In the genomic region with DNA sequence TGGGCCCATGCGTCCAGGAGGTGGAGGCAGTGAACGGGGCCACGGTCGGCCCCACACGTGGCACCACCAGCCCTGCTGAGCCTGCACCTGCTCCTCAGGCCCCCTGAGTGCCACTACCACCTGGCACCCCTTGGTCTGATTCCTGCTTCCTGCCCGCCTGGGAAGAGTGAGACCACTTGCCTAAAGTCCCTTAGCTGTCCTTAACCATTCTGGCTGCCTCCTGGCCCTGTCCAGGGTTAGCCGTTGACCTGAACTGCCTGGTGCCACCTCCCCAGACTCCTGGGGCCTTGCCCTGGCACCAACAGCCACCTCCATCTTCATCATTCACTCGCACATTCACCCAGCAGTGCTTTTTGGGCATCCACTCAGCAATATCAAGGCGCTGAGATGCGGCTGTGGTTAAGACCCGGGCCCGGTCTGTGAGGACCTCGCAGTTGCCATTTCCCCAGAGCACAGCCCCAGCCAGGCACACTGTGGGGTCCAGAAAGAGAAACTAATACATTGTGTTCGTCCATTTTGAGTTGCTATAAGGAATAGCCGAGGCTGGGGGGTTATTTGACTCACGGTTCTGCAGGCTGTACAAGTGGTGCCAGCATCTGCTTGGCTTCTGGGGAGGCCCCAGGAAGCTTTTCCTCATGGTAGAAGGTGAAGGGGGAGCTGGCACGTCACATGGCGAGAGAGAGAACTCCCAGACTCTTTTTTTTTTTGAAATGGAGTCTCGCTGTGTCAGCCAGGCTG, we compare ENCODE assay signal across 9 cellular contexts.
DNase-seq lines count a peak whose midpoint lies in the region; ATAC-seq and TF ChIP-seq lines count a peak whose summit lies in the region.
"Had no signal": no experiment of that assay in that cellular context is flagged by ENCODE, and none has a peak within 500 bp of the region (broad histone marks: within the 10 kb centered on the region; RNA-seq: fewer than 3 reads in every experiment).

No MANE protein-coding gene starts in this region.

- CTCF ChIA-PET in Panc1 (lab: Charles Lee) = no interaction called here

- H4K20me1 ChIP-seq in DOHH2 (ENCODE audit: control insufficient read depth, insufficient read depth, low read depth, low read length) = no peaks in the 10 kb centered on the region; the same call in 1 of the 2 replicates

- no peak for ATAC-seq in Panc1
- ATAC-seq in GM18861 (IDR thresholded peaks at IDR 0.05; ENCODE audit: unreplicated experiment) = no peak
- no peak for ATAC-seq in HG03439 (IDR thresholded peaks at IDR 0.05; ENCODE audit: unreplicated experiment)

- H3K27me3 ChIP-seq in DOHH2 (ENCODE audit: control insufficient read depth, low read length) = no peaks in the 10 kb centered on the region
- H3K27me3 ChIP-seq in Panc1 (ENCODE audit: control insufficient read depth, insufficient read depth, low read length) = no peaks in the 10 kb centered on the region
- no peaks in the 10 kb centered on the region for H3K27me3 ChIP-seq in colonic mucosa
- H3K27me3 ChIP-seq in adrenal gland = no peaks in the 10 kb centered on the region
- H3K27me3 ChIP-seq: thyroid gland had no signal

- H3F3A ChIP-seq in DOHH2 (ENCODE audit: control insufficient read depth, insufficient read depth) = peaks cover 75% of the 10 kb centered on the region

- H3K4me2 ChIP-seq in DOHH2 (ENCODE audit: low read length) = peak overlapping the region; percentile 97

- 87 to 96% (median 90%) methylated on average over 14 to 19 of the region's 19 CpGs for WGBS in adrenal gland, 4 donors

- intact Hi-C loops in Panc1 (cut with micrococcal nuclease; ENCODE audit: unreplicated experiment) = no loop called here
- intact Hi-C loops in colonic mucosa (cut with DNase I) = no loop called here
- intact Hi-C loops in adrenal gland (cut with DNase I) = no loop called here

- peak overlapping the region; percentile 91 for H3K4me3 ChIP-seq in DOHH2 (ENCODE audit: low read length)
- no peak overlapping the region for H3K4me3 ChIP-seq in Panc1 (ENCODE audit: low read depth in 2 of 2, low read length in 2 of 2)
- no peak overlapping the region for H3K4me3 ChIP-seq in colonic mucosa
- H3K4me3 ChIP-seq in skin epidermis = no peak overlapping the region
- no peak overlapping the region for H3K4me3 ChIP-seq in adrenal gland
- H3K4me3 ChIP-seq: thyroid gland had no signal

- peak overlapping the region; percentile 100 for H3K27ac ChIP-seq in DOHH2 (ENCODE audit: low read depth, low read length)
- peak overlapping the region; percentile 13; the same call in 1 of the 2 replicates for H3K27ac ChIP-seq in Panc1 (ENCODE audit: low read length)
- H3K27ac ChIP-seq in colonic mucosa = peak overlapping the region; percentile 61
- H3K27ac ChIP-seq in skin epidermis = peak overlapping the region in 19 of 21 experiments; percentile 10 to 99 (median 87)
- peak overlapping the region in 2 of 5 donors; percentile 10 to 68 for H3K27ac ChIP-seq in adrenal gland
- H3K27ac ChIP-seq: thyroid gland had no signal

- in situ Hi-C loops in Panc1 (cut with HindIII; ENCODE audit: low pct_unique_long_range_greater_than_20kb, low sequenced_read_pairs) = no loop called here

- no peak for TF ChIP-seq POLR2A in adrenal gland (IDR thresholded peaks at IDR 0.05)

- no peaks in the 10 kb centered on the region for H3K9me3 ChIP-seq in DOHH2 (ENCODE audit: control insufficient read depth, insufficient read depth, low read length)
- H3K9me3 ChIP-seq in Panc1 (ENCODE audit: control insufficient read depth, insufficient read depth, low read depth, low read length) = no peaks in the 10 kb centered on the region
- no peaks in the 10 kb centered on the region for H3K9me3 ChIP-seq in colonic mucosa
- no peaks in the 10 kb centered on the region for H3K9me3 ChIP-seq in adrenal gland (replicated peaks in 1 of 3)
- H3K9me3 ChIP-seq: thyroid gland had no signal

- BruUV-seq in Panc1 (replicated peaks; lab: Mats Ljungman, UMichigan) = no TSS peak

- H3K4me1 ChIP-seq in DOHH2 (ENCODE audit: control insufficient read depth, low read length) (peaks cover 100% of the 10 kb centered on the region), Panc1 (ENCODE audit: control insufficient read depth, insufficient read depth, low read length) (peaks cover 55% of the 10 kb centered on the region), colonic mucosa (peaks cover 25% of the 10 kb centered on the region), adrenal gland (replicated peaks in 1 of 2) (peaks cover 18 to 52% of the 10 kb centered on the region in 2 donors)

- peaks cover 99% of the 10 kb centered on the region for H3K79me2 ChIP-seq in DOHH2 (ENCODE audit: control insufficient read depth, low read length)

- POLR2A ChIA-PET in Panc1 (lab: Charles Lee) = no interaction called here

- DNase-seq in Panc1 (ENCODE audit: low read depth, low spot score) = no peak
- no peak for DNase-seq in colonic mucosa
- no peak for DNase-seq in adrenal gland
- no peak for DNase-seq in SKM-1 (lab: John Stamatoyannopoulos, UW; ENCODE audit: unreplicated experiment)
- DNase-seq: thyroid gland had no signal

- H3K9me2 ChIP-seq in DOHH2 (replicated peaks; ENCODE audit: control insufficient read depth, low read length) = no peaks in the 10 kb centered on the region

- H3K36me3 ChIP-seq in DOHH2 (ENCODE audit: control insufficient read depth, low read length) (peaks cover 85% of the 10 kb centered on the region), Panc1 (ENCODE audit: control insufficient read depth, insufficient read depth, low read length) (no peaks in the 10 kb centered on the region; the same call in 1 of the 2 replicates), colonic mucosa (no peaks in the 10 kb centered on the region), adrenal gland (replicated peaks in 1 of 2) (no peaks in the 10 kb centered on the region)
- H3K36me3 ChIP-seq: thyroid gland had no signal

- TF ChIP-seq CTCF in DOHH2 (IDR thresholded peaks at IDR 0.05; ENCODE audit: low read depth, low read length, poor library complexity, severe bottlenecking) = peak; percentile 37
- TF ChIP-seq CTCF in Panc1 (IDR thresholded peaks at IDR 0.05) = no peak
- no peak for TF ChIP-seq CTCF in colonic mucosa (IDR thresholded peaks at IDR 0.05)
- TF ChIP-seq CTCF in adrenal gland (IDR thresholded peaks at IDR 0.05) = no peak

- peak overlapping the region in 1 of 2 donors; percentile 18 for H3K9ac ChIP-seq in colonic mucosa (ENCODE audit: low read depth in 2 of 2, low read length in 2 of 2)
